ENCODE assay signal across 11 cellular contexts in genomic region chr18:12880532-12880892, GRCh38. TPM values are rescaled to one million over a fixed set of nuclear protein-coding genes. Genes with fewer than 3 reads are reported as not detected.
A peak's percentile ranks its signal among the peaks of the same experiment; 100 is the strongest.
DNase-seq lines count a peak whose midpoint lies in the region; ATAC-seq, FAIRE-seq and TF ChIP-seq lines count a peak whose summit lies in the region.
"Had no signal": no experiment of that assay in that cellular context is flagged by ENCODE, and none has a peak within 500 bp of the region (broad histone marks: within the 10 kb centered on the region; RNA-seq: fewer than 3 reads in every experiment).

No MANE protein-coding gene starts in this region.

- POLR2A ChIA-PET in HepG2 (lab: Yijun Ruan, JAX) (no interaction called here), PC-3 (lab: Charles Lee; ENCODE audit: unreplicated experiment) (no interaction called here)

- H3K4me2 ChIP-seq in HepG2 (ENCODE audit: low read depth, low read length) (0 out of 2 replicates have a peak overlapping the region, but pooled peaks have one; percentile 2), PC-3 (ENCODE audit: low read length) (no peak overlapping the region)

- no peaks in the 10 kb centered on the region for H3K9me3 Mint-ChIP-seq in endothelial cell (ENCODE audit: unreplicated experiment)

- H3K27ac Mint-ChIP-seq in endothelial cell (ENCODE audit: unreplicated experiment), result peak overlapping the region; percentile 15

- no peak for TF ChIP-seq CTCF in HepG2 (CRISPR knock-in tag; IDR thresholded peaks at IDR 0.05)
- TF ChIP-seq CTCF in right lobe of liver (IDR thresholded peaks at IDR 0.05), result no peak
- TF ChIP-seq CTCF in endothelial cell (IDR thresholded peaks at IDR 0.05; ENCODE audit: unreplicated experiment), result no peak
- TF ChIP-seq CTCF in PC-3 (conservative IDR thresholded peaks at IDR 0.05; ENCODE audit: low read depth, low read length), result no peak
- TF ChIP-seq CTCF in sigmoid colon (IDR thresholded peaks at IDR 0.05), result no peak

- CTCF ChIA-PET in HepG2 (lab: Yijun Ruan, JAX; ENCODE audit: low intra/inter-chr PET ratio, low total read pairs), result no interaction called here
- CTCF ChIA-PET in PC-3 (lab: Charles Lee), result no interaction called here

- H3K9ac ChIP-seq in HepG2 (ENCODE audit: insufficient read depth, low read depth, low read length) (no peak overlapping the region), PC-3 (ENCODE audit: low read length) (no peak overlapping the region)

- H3K4me3 Mint-ChIP-seq in endothelial cell (ENCODE audit: unreplicated experiment), result peak overlapping the region; percentile 7

- H2AFZ ChIP-seq in HepG2 (ENCODE audit: low read length) (no peak overlapping the region), PC-3 (ENCODE audit: low read length) (no peak overlapping the region)

- H3K9me2 ChIP-seq in PC-3 (replicated peaks; ENCODE audit: low read length), result no peaks in the 10 kb centered on the region

- peaks cover 6% of the 10 kb centered on the region for H3K27me3 Mint-ChIP-seq in endothelial cell (ENCODE audit: unreplicated experiment)

- 70% methylated on average over 3 of the region's 3 CpGs for WGBS in HepG2 (ENCODE audit: low lambda C conversion rate)
- 61% methylated on average over 3 of the region's 3 CpGs for WGBS in right lobe of liver (ENCODE audit: insufficient coverage, low coverage, low lambda C conversion rate, missing lambda C conversion rate)
- 51 to 57% methylated on average over 3 of the region's 3 CpGs for WGBS in sigmoid colon, 2 donors

- H3K36me3 Mint-ChIP-seq in endothelial cell (ENCODE audit: low read depth, unreplicated experiment), result peaks cover 20% of the 10 kb centered on the region

- no peak overlapping the region for H3K27ac ChIP-seq in HepG2 (ENCODE audit: extremely low read length, insufficient read depth, low read length)
- H3K27ac ChIP-seq in right lobe of liver, result peak overlapping the region in 1 of 3 donors; percentile 27
- no peak overlapping the region for H3K27ac ChIP-seq in PC-3 (ENCODE audit: low read length)
- H3K27ac ChIP-seq in sigmoid colon, result peak overlapping the region in 2 of 4 donors; percentile 26 to 53
- H3K27ac ChIP-seq: ovary had no signal

- FAIRE-seq in HepG2 (lab: Jason Lieb, UNC), result no peak

- DNase-seq in HepG2 (ENCODE audit: low spot score) (no peak), right lobe of liver (no peak), SKM-1 treated with dmso at 0.1 percent for 144 hours (lab: John Stamatoyannopoulos, UW; ENCODE audit: unreplicated experiment) (peak; percentile 77), endothelial cell (ENCODE audit: low spot score) (no peak), PC-3 (no peak), sigmoid colon (no peak), DMS53 treated with DMSO at 0.1 percent for 48 hours (lab: John Stamatoyannopoulos, UW; ENCODE audit: unreplicated experiment) (no peak), amniotic stem cell (lab: John Stamatoyannopoulos, UW) (no peak)
- DNase-seq: esophagus squamous epithelium, NCI-H524, ovary had no signal

- H4K20me1 ChIP-seq in HepG2 (ENCODE audit: insufficient read depth, low read length) (no peaks in the 10 kb centered on the region), PC-3 (ENCODE audit: low read length) (peaks cover 54% of the 10 kb centered on the region)

- ATAC-seq in HepG2, result no peak
- no peak for ATAC-seq in right lobe of liver
- ATAC-seq in PC-3, result no peak

- TF ChIP-seq RAD21 in HepG2 (CRISPR knock-in tag; IDR thresholded peaks at IDR 0.05), result no peak

- H3F3A ChIP-seq in PC-3 (ENCODE audit: low read length, unreplicated experiment), result no peaks in the 10 kb centered on the region

- BruUV-seq in HepG2 (replicated peaks; lab: Mats Ljungman, UMichigan) (no TSS peak), PC-3 (replicated peaks; lab: Mats Ljungman, UMichigan) (no TSS peak)

- H3K79me2 ChIP-seq in HepG2 (ENCODE audit: insufficient read depth, low read length), result peaks cover 75% of the 10 kb centered on the region
- H3K79me2 ChIP-seq in PC-3 (ENCODE audit: low read length), result peaks cover 82% of the 10 kb centered on the region

- H3K4me3 ChIP-seq in HepG2 (replicated peaks in 1 of 3; ENCODE audit: insufficient read depth in 1 of 3, low read depth in 2 of 3, low read length in 3 of 3), result no peak overlapping the region
- no peak overlapping the region for H3K4me3 ChIP-seq in right lobe of liver
- H3K4me3 ChIP-seq in PC-3 (ENCODE audit: low read length), result no peak overlapping the region
- H3K4me3 ChIP-seq in sigmoid colon, result no peak overlapping the region
- H3K4me3 ChIP-seq: esophagus squamous epithelium, ovary had no signal

- H3K36me3 ChIP-seq in HepG2 (replicated peaks in 1 of 2; ENCODE audit: control insufficient read depth in 1 of 2, insufficient read depth in 2 of 2, low read length in 2 of 2) (no peaks in the 10 kb centered on the region; a peak in 1 of 5 replicates), right lobe of liver (no peaks in the 10 kb centered on the region), PC-3 (ENCODE audit: low read depth, low read length) (0 out of 2 replicates have a peak, but pooled peaks cover 2% of the 10 kb centered on the region), sigmoid colon (no peaks in the 10 kb centered on the region)
- H3K36me3 ChIP-seq: ovary had no signal

- TF ChIP-seq POLR2A in HepG2 (IDR thresholded peaks at IDR 0.05; ENCODE audit: insufficient read depth in 1 of 2, low read depth in 2 of 2, low read length in 2 of 2) (no peak), right lobe of liver (IDR thresholded peaks at IDR 0.05) (no peak), sigmoid colon (IDR thresholded peaks at IDR 0.05) (no peak)

- no peak for TF ChIP-seq EP300 in HepG2 (IDR thresholded peaks at IDR 0.05; ENCODE audit: low read depth in 2 of 2, low read length in 2 of 2)
- no peak for TF ChIP-seq EP300 in HepG2 (CRISPR knock-in tag; IDR thresholded peaks at IDR 0.05; ENCODE audit: borderline replicate concordance)
- no peak for TF ChIP-seq EP300 in sigmoid colon (IDR thresholded peaks at IDR 0.05)

- peaks cover 76% of the 10 kb centered on the region for H3K4me1 ChIP-seq in HepG2 (ENCODE audit: insufficient read depth, low read length)
- H3K4me1 ChIP-seq in right lobe of liver, result peaks cover 0 to 36% (median 8%) of the 10 kb centered on the region in 4 donors
- peaks cover 16% of the 10 kb centered on the region for H3K4me1 ChIP-seq in PC-3 (ENCODE audit: insufficient read depth, low read length)
- peaks cover 0 to 26% (median 15%) of the 10 kb centered on the region in 4 donors for H3K4me1 ChIP-seq in sigmoid colon

- in situ Hi-C loops in HepG2 (cut with HindIII; ENCODE audit: extremely low pct_ligation_motif_present, low pct_unique_long_range_greater_than_20kb), result no loop called here

- peaks cover 18% of the 10 kb centered on the region for H3K4me1 Mint-ChIP-seq in endothelial cell (ENCODE audit: unreplicated experiment)

- H3K9me3 ChIP-seq in HepG2 (ENCODE audit: low read length), result no peaks in the 10 kb centered on the region
- no peaks in the 10 kb centered on the region for H3K9me3 ChIP-seq in right lobe of liver
- no peaks in the 10 kb centered on the region for H3K9me3 ChIP-seq in PC-3 (ENCODE audit: low read length)
- no peaks in the 10 kb centered on the region for H3K9me3 ChIP-seq in sigmoid colon
- H3K9me3 ChIP-seq: esophagus squamous epithelium, ovary had no signal

- intact Hi-C loops in HepG2 (cut with micrococcal nuclease; ENCODE audit: unreplicated experiment), result no loop called here
- intact Hi-C loops in right lobe of liver (cut with DNase I), result no loop called here
- intact Hi-C loops in PC-3 (cut with micrococcal nuclease), result loop anchor here (2.0 kb wide), 1 partner anchor 42 kb away; no protein-coding TSS in a partner anchor
- intact Hi-C loops in sigmoid colon (cut with DNase I), result loop anchor here (5.0 kb wide), 5 partner anchors 112 to 847 kb away; partner anchors contain the start of genes AFG3L2, CEP192, CEP76 and FAM210A

- H3K27me3 ChIP-seq in HepG2 (ENCODE audit: control insufficient read depth in 1 of 2, insufficient read depth in 2 of 2, low read length in 2 of 2) (no peaks in the 10 kb centered on the region; a peak in 1 of 5 replicates), right lobe of liver (no peaks in the 10 kb centered on the region), PC-3 (ENCODE audit: low read length) (no peaks in the 10 kb centered on the region), sigmoid colon (no peaks in the 10 kb centered on the region)
- H3K27me3 ChIP-seq: esophagus squamous epithelium, ovary had no signal

TF ChIP-seq in HepG2, 621 proteins besides CTCF, POLR2A, EP300 and RAD21 (continues in another document):
- TF ChIP-seq ZBTB3 (CRISPR knock-in tag; IDR thresholded peaks at IDR 0.05; ENCODE audit: borderline replicate concordance, low read depth), result no peak

RNA-seq across cellular contexts. Expression of gene PTPN2, which starts 3.5 kb away (rescaled TPM):
- total RNA-seq in HepG2 (2016; rRNA removed; fragmentation: Illumina TruSeq; extraction: Trizol), result 41.5 and 50.4 TPM in 2 replicates
- total RNA-seq in HepG2 (2016; cell fraction: cytosol; rRNA removed; fragmentation: Illumina TruSeq; extraction: Trizol; ENCODE audit: low read depth), result 49.3 and 52.6 TPM in 2 replicates
- total RNA-seq in HepG2 (2016; cell fraction: insoluble cytoplasmic fraction; rRNA removed; fragmentation: Illumina TruSeq; extraction: Trizol), result 38.4 and 56.0 TPM in 2 replicates
- total RNA-seq in HepG2 (2016; cell fraction: membrane; rRNA removed; fragmentation: Illumina TruSeq; extraction: Trizol), result 51.7 and 54.4 TPM in 2 replicates
- 26.0 and 29.7 TPM in 2 replicates for total RNA-seq in HepG2 (2016; cell fraction: nucleus; rRNA removed; fragmentation: Illumina TruSeq; extraction: Trizol)
- 19.0 and 24.9 TPM in 2 replicates for polyA plus RNA-seq in HepG2 (2011; rRNA removed)
- polyA plus RNA-seq in HepG2 (2011; cell fraction: cytosol; rRNA removed), result 10.2 and 14.5 TPM in 2 replicates
- 11.5 and 12.9 TPM in 2 replicates for polyA plus RNA-seq in HepG2 (2011; cell fraction: nucleus; rRNA removed)
- 22.1 and 25.7 TPM in 2 replicates for polyA plus RNA-seq in HepG2 (2012)
- 32.5 and 35.5 TPM in 2 replicates for polyA plus RNA-seq in HepG2 (2016; cell fraction: cytosol; fragmentation: Illumina TruSeq; extraction: Trizol; ENCODE audit: low read depth)
- polyA plus RNA-seq in HepG2 (2016; cell fraction: insoluble cytoplasmic fraction; fragmentation: Illumina TruSeq; extraction: Trizol; ENCODE audit: low read depth), result 63.2 and 65.8 TPM in 2 replicates
- polyA plus RNA-seq in HepG2 (2016; cell fraction: membrane; fragmentation: Illumina TruSeq; extraction: Trizol; ENCODE audit: low read depth), result 42.7 and 43.8 TPM in 2 replicates
- 42.7 and 47.1 TPM in 2 replicates for polyA plus RNA-seq in HepG2 (2016; cell fraction: nucleus; fragmentation: Illumina TruSeq; extraction: Trizol; ENCODE audit: insufficient read depth, low read depth)
- 15.3 and 15.9 TPM in 2 replicates for polyA minus RNA-seq in HepG2 (2011; rRNA and poly(A)+ RNA removed; ENCODE audit: low replicate concordance)
- polyA minus RNA-seq in HepG2 (2011; cell fraction: cytosol; rRNA and poly(A)+ RNA removed), result 19.2 and 19.3 TPM in 2 replicates
- 31.0 and 33.9 TPM in 2 replicates for polyA minus RNA-seq in HepG2 (2011; cell fraction: nucleus; rRNA and poly(A)+ RNA removed)
- total RNA-seq in right lobe of liver, result 10 to 100 TPM in 5 of 6 experiments, 1 to 10 TPM in 1; 7.5 to 41.1 (median 14.7) TPM
- 23.9 TPM for total RNA-seq in endothelial cell (ENCODE audit: unreplicated experiment)
- 59.8 and 62.4 TPM in 2 replicates for total RNA-seq in PC-3 (2014; rRNA removed)
- total RNA-seq in sigmoid colon, result 10 to 100 TPM; 20.0 to 31.0 (median 21.0) TPM
- 10 to 100 TPM; 31.4 to 43.1 (median 42.6) TPM for polyA plus RNA-seq in sigmoid colon

Comparison
In these comparisons a context has a peak if more than half of its experiments do, and no peak if none do; other contexts are left out.
1. intact Hi-C loops: an anchor here in PC-3 (2.0 kb wide) and sigmoid colon (5.0 kb wide); none called in HepG2 and right lobe of liver.